Comparison of ENCODE assay signal across 12 cellular contexts in genomic region chr3:52136513-52136912, GRCh38. TPM values are rescaled to one million over a fixed set of nuclear protein-coding genes. Genes with fewer than 3 reads are reported as not detected.
DNase-seq lines count a peak whose midpoint lies in the region; ATAC-seq and TF ChIP-seq lines count a peak whose summit lies in the region.
"Had no signal": no experiment of that assay in that cellular context is flagged by ENCODE, and none has a peak within 500 bp of the region (broad histone marks: within the 10 kb centered on the region; RNA-seq: fewer than 3 reads in every experiment).

No MANE protein-coding gene starts in this region.

- H3K9me3 ChIP-seq in thyroid gland = no peaks in the 10 kb centered on the region
- H3K9me3 ChIP-seq: A549 had no signal

- no peaks in the 10 kb centered on the region for H3K4me1 Mint-ChIP-seq in activated naive CD4-positive, alpha-beta T cell treated with anti-CD3 and anti-CD28 coated beads for 36 hours (ENCODE audit: low read depth)
- H3K4me1 Mint-ChIP-seq in dendritic cell treated with granulocyte-macrophage colony-stimulating factor and Interleukin-4, amounts not matched to agents 40 ng/mL and 50 ng/mL, for 4 days (ENCODE audit: low read depth) = peaks cover 28% of the 10 kb centered on the region
- H3K4me1 Mint-ChIP-seq in type B pancreatic cell (ENCODE audit: unreplicated experiment) = no peaks in the 10 kb centered on the region

- ATAC-seq in activated naive CD4-positive, alpha-beta T cell treated with anti-CD3 and anti-CD28 coated beads, Interleukin-2, amount 50 U/mL, for 72 hours = no peak
- no peak for ATAC-seq in GM21723 (IDR thresholded peaks at IDR 0.05; ENCODE audit: unreplicated experiment)
- ATAC-seq: A549 had no signal

- intact Hi-C loops in activated naive CD4-positive, alpha-beta T cell treated with anti-CD3 and anti-CD28 coated beads for 36 hours (cut with micrococcal nuclease) = no loop called here
- intact Hi-C loops in dendritic cell treated with granulocyte-macrophage colony-stimulating factor and Interleukin-4, amounts not matched to agents 40 ng/mL and 50 ng/mL, for 4 days (cut with micrococcal nuclease) = no loop called here
- intact Hi-C loops in thyroid gland (cut with DNase I) = no loop called here

- H3K4me3 ChIP-seq in thyroid gland (replicated peaks in 1 of 3) = no peak overlapping the region
- H3K4me3 ChIP-seq: A549, SK-N-MC had no signal

- peak overlapping the region in 2 of 3 donors; percentile 7 to 50 for H3K27ac ChIP-seq in thyroid gland
- H3K27ac ChIP-seq: A549, SK-N-MC had no signal

- TF ChIP-seq CTCF in thyroid gland (IDR thresholded peaks at IDR 0.05) (no peak), type B pancreatic cell (conservative IDR thresholded peaks at IDR 0.05) (no peak)

- peaks cover 0 to 8% of the 10 kb centered on the region in 2 donors for H3K4me1 ChIP-seq in thyroid gland
- H3K4me1 ChIP-seq: A549 had no signal

- H3K36me3 Mint-ChIP-seq in activated naive CD4-positive, alpha-beta T cell treated with anti-CD3 and anti-CD28 coated beads, Interleukin-2, amount 50 U/mL, for 72 hours = no peaks in the 10 kb centered on the region
- peaks cover 10% of the 10 kb centered on the region for H3K36me3 Mint-ChIP-seq in activated naive CD4-positive, alpha-beta T cell treated with anti-CD3 and anti-CD28 coated beads for 36 hours (ENCODE audit: low read depth)
- H3K36me3 Mint-ChIP-seq in dendritic cell treated with granulocyte-macrophage colony-stimulating factor and Interleukin-4, amounts not matched to agents 40 ng/mL and 50 ng/mL, for 4 days (ENCODE audit: low read depth) = peaks cover 7% of the 10 kb centered on the region
- no peaks in the 10 kb centered on the region for H3K36me3 Mint-ChIP-seq in type B pancreatic cell

- H3K27me3 Mint-ChIP-seq in activated naive CD4-positive, alpha-beta T cell treated with anti-CD3 and anti-CD28 coated beads for 36 hours (ENCODE audit: low read depth) = no peaks in the 10 kb centered on the region
- no peaks in the 10 kb centered on the region for H3K27me3 Mint-ChIP-seq in dendritic cell treated with granulocyte-macrophage colony-stimulating factor and Interleukin-4, amounts not matched to agents 40 ng/mL and 50 ng/mL, for 4 days
- H3K27me3 Mint-ChIP-seq in type B pancreatic cell = no peaks in the 10 kb centered on the region

- H3K4me3 Mint-ChIP-seq in activated naive CD4-positive, alpha-beta T cell treated with anti-CD3 and anti-CD28 coated beads for 36 hours = no peak overlapping the region
- no peak overlapping the region for H3K4me3 Mint-ChIP-seq in dendritic cell treated with granulocyte-macrophage colony-stimulating factor and Interleukin-4, amounts not matched to agents 40 ng/mL and 50 ng/mL, for 4 days
- H3K4me3 Mint-ChIP-seq in type B pancreatic cell = no peak overlapping the region

- CTCF ChIA-PET in activated naive CD4-positive, alpha-beta T cell treated with anti-CD3 and anti-CD28 coated beads for 36 hours (lab: Charles Lee) = interaction anchor here (0.9 kb wide), 1 partner anchor 13 kb away, joined by 3 read pairs; no protein-coding TSS in a partner anchor

- no peaks in the 10 kb centered on the region for H3K9me3 Mint-ChIP-seq in activated naive CD4-positive, alpha-beta T cell treated with anti-CD3 and anti-CD28 coated beads, Interleukin-2, amount 50 U/mL, for 72 hours
- H3K9me3 Mint-ChIP-seq in activated naive CD4-positive, alpha-beta T cell treated with anti-CD3 and anti-CD28 coated beads for 36 hours = no peaks in the 10 kb centered on the region
- no peaks in the 10 kb centered on the region for H3K9me3 Mint-ChIP-seq in dendritic cell treated with granulocyte-macrophage colony-stimulating factor and Interleukin-4, amounts not matched to agents 40 ng/mL and 50 ng/mL, for 4 days
- H3K9me3 Mint-ChIP-seq in type B pancreatic cell = no peaks in the 10 kb centered on the region

- no peaks in the 10 kb centered on the region for H3K27me3 ChIP-seq in thyroid gland

- H3K27ac Mint-ChIP-seq in activated naive CD4-positive, alpha-beta T cell treated with anti-CD3 and anti-CD28 coated beads, Interleukin-2, amount 50 U/mL, for 72 hours = peak overlapping the region; percentile 38 to 40
- no peak overlapping the region for H3K27ac Mint-ChIP-seq in activated naive CD4-positive, alpha-beta T cell treated with anti-CD3 and anti-CD28 coated beads for 36 hours
- H3K27ac Mint-ChIP-seq in dendritic cell treated with granulocyte-macrophage colony-stimulating factor and Interleukin-4, amounts not matched to agents 40 ng/mL and 50 ng/mL, for 4 days = peak overlapping the region; percentile 37
- no peak overlapping the region for H3K27ac Mint-ChIP-seq in type B pancreatic cell

- TF ChIP-seq POLR2A in thyroid gland (IDR thresholded peaks at IDR 0.05) = no peak

- no peaks in the 10 kb centered on the region for H3K36me3 ChIP-seq in thyroid gland

- 56 to 82% methylated on average over 9 of the region's 9 CpGs for WGBS in thyroid gland, 2 donors

- DNase-seq in activated naive CD4-positive, alpha-beta T cell treated with anti-CD3 and anti-CD28 coated beads, Interleukin-2, amount 50 U/mL, for 72 hours (ENCODE audit: low spot score in 2 of 2) = no peak
- DNase-seq in activated naive CD4-positive, alpha-beta T cell treated with anti-CD3 and anti-CD28 coated beads for 36 hours = no peak
- peak; percentile 56 to 83 for DNase-seq in lung microvascular endothelial cell (ENCODE audit: low read depth in 2 of 2)
- DNase-seq in thyroid gland = peak; percentile 27 to 46
- no peak for DNase-seq in activated effector memory CD4-positive, alpha-beta T cell treated with Interleukin-2 at 50 U/mL for 16 hours
- DNase-seq in type B pancreatic cell (ENCODE audit: extremely low spot score, unreplicated experiment) = no peak
- DNase-seq: activated CD8-positive, alpha-beta memory T cell treated with anti-CD3 and anti-CD28 coated beads for 24 hours; MM.1S had no signal

RNA-seq across cellular contexts. Expression of gene POC1A, which starts 17.7 kb away (rescaled TPM):
- total RNA-seq in activated naive CD4-positive, alpha-beta T cell treated with anti-CD3 and anti-CD28 coated beads, Interleukin-2, amount 50 U/mL, for 72 hours = 10 to 100 TPM; 28.8 to 32.2 TPM
- total RNA-seq in activated naive CD4-positive, alpha-beta T cell treated with anti-CD3 and anti-CD28 coated beads for 36 hours = 10 to 100 TPM; 32.3 to 32.7 TPM
- 4.0 and 8.7 TPM in 2 replicates for total RNA-seq in lung microvascular endothelial cell
- 1 to 10 TPM in 2 of 4 donors, under 1 TPM in 2; 0.40 to 2.8 (median 1.5) TPM for total RNA-seq in thyroid gland
- total RNA-seq in type B pancreatic cell (ENCODE audit: low replicate concordance) = 10.5 and 19.1 TPM in 2 replicates

Comparison
In these comparisons a context has a peak if more than half of its experiments do, and no peak if none do; other contexts are left out.
1. H3K27ac Mint-ChIP-seq: peak in activated naive CD4-positive, alpha-beta T cell treated with anti-CD3 and anti-CD28 coated beads, Interleukin-2, amount 50 U/mL, for 72 hours (2 of 2) and dendritic cell treated with granulocyte-macrophage colony-stimulating factor and Interleukin-4, amounts not matched to agents 40 ng/mL and 50 ng/mL, for 4 days (single experiment); none in activated naive CD4-positive, alpha-beta T cell treated with anti-CD3 and anti-CD28 coated beads for 36 hours (single experiment) and type B pancreatic cell (single experiment).
2. DNase-seq: peak in lung microvascular endothelial cell (2 of 2) and thyroid gland (2 of 2); none in activated naive CD4-positive, alpha-beta T cell treated with anti-CD3 and anti-CD28 coated beads, Interleukin-2, amount 50 U/mL, for 72 hours (0 of 2), activated naive CD4-positive, alpha-beta T cell treated with anti-CD3 and anti-CD28 coated beads for 36 hours (single experiment), activated effector memory CD4-positive, alpha-beta T cell treated with Interleukin-2 at 50 U/mL for 16 hours (single experiment) and type B pancreatic cell (single experiment).